Comparison of ENCODE assay signal across 17 cellular contexts in genomic region chr3:100093826-100094225, GRCh38.
"Had no signal": no experiment of that assay in that cellular context is flagged by ENCODE, and none has a peak within 500 bp of the region (broad histone marks: within the 10 kb centered on the region; RNA-seq: fewer than 3 reads in every experiment).

No MANE protein-coding gene starts in this region.

- ATAC-seq: activated CD8-positive, alpha-beta T cell treated with anti-CD3 and anti-CD28 coated beads, Interleukin-2, amount 10 ng/mL, durations not matched to agents 7 days and 5 days; left cardiac atrium; natural killer cell treated with Interleukin-12 subunit alpha and Interleukin-12 subunit beta and Interleukin-15 and Interleukin-18, amount 100 ng/mL, for 72 hours; pancreas; right cardiac atrium; stimulated activated naive CD8-positive, alpha-beta T cell treated with anti-CD3 and anti-CD28 coated beads, Interleukin-15, Interleukin-2, amounts not matched to agents 100 U/mL and 50 U/mL, for 24 hours; T-cell had no signal

- H3K9me3 ChIP-seq: pancreas, upper lobe of left lung had no signal

- H3K27me3 ChIP-seq: pancreas, upper lobe of left lung had no signal

- DNase-seq: activated CD4-positive, alpha-beta T cell treated with anti-CD3 and anti-CD28 coated beads, Interleukin-2, amount 10 ng/mL, durations not matched to agents 7 days and 5 days; activated CD4-positive, CD25-positive, alpha-beta regulatory T cell treated with anti-CD3 and anti-CD28 coated beads, Interleukin-2, amount 50 U/mL, for 72 hours; activated CD8-positive, alpha-beta T cell treated with anti-CD3 and anti-CD28 coated beads, Interleukin-2, amount 10 ng/mL, durations not matched to agents 7 days and 5 days; activated gamma-delta T cell treated with Interleukin-2 at 50 U/mL for 16 hours; activated T-cell treated with anti-CD3 and anti-CD28 coated beads, Interleukin-2, amount 50 U/mL, for 1 hour; head of caudate nucleus; left cardiac atrium; pancreas; right cardiac atrium; stimulated activated CD4-positive, alpha-beta T cell treated with anti-CD3 and anti-CD28 coated beads, Interleukin-12 subunit alpha, Interleukin-12 subunit beta, amount 100 ng/mL, for 4 hours; stimulated activated CD4-positive, alpha-beta T cell treated with anti-CD3 and anti-CD28 coated beads, Interleukin-4, amount 100 ng/mL, for 4 hours; stimulated activated naive CD8-positive, alpha-beta T cell treated with anti-CD3 and anti-CD28 coated beads, Interleukin-15, Interleukin-2, amounts not matched to agents 100 U/mL and 50 U/mL, for 24 hours; T-cell; upper lobe of left lung; WERI-Rb-1 had no signal

- H3K36me3 ChIP-seq: pancreas, upper lobe of left lung, WERI-Rb-1 had no signal

- H3K4me3 ChIP-seq: coronary artery, pancreas, upper lobe of left lung had no signal

- H3K27ac ChIP-seq: coronary artery, pancreas, upper lobe of left lung, WERI-Rb-1 had no signal
